26 cellular contexts compared by ENCODE assay signal in the genomic region with DNA sequence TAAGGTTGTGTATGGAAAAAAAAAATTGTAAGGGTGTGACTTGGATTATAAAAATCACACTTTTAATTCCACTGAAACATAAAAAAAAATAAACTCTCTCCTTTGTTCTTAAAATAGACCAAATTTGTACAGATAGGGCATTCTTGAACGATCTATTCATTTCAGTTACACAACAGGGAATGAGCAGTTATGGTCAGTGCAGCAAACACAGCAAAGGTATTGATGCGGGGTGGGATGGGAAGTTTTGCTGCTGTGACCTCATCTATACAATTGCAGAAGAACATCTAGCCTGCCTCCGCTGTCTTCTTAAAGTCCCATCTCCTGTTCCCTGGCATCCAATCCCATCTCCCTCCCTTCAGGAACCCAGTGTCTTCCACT.
DNase-seq lines count a peak whose midpoint lies in the region; ATAC-seq, FAIRE-seq and TF ChIP-seq lines count a peak whose summit lies in the region.
"Had no signal": no experiment of that assay in that cellular context is flagged by ENCODE, and none has a peak within 500 bp of the region (broad histone marks: within the 10 kb centered on the region; RNA-seq: fewer than 3 reads in every experiment).

No MANE protein-coding gene starts in this region.

- H3K27me3 ChIP-seq in adipocyte (replicated peaks; ENCODE audit: control insufficient read depth, insufficient read depth, low read length) (no peaks in the 10 kb centered on the region), thyroid gland (no peaks in the 10 kb centered on the region)
- H3K27me3 ChIP-seq: BLaER1, foreskin keratinocyte, heart left ventricle, right lobe of liver, suprapubic skin had no signal

- peak; percentile 35 for DNase-seq in AG20443 (ENCODE audit: low spot score)
- peak; percentile 34 for DNase-seq in adipocyte (ENCODE audit: low read depth)
- DNase-seq in fibroblast of pulmonary artery (ENCODE audit: low read depth): peak; percentile 39
- no peak for DNase-seq in sciatic nerve (ENCODE audit: low spot score)
- no peak for DNase-seq in urothelium cell line (ENCODE audit: low spot score)
- no peak for DNase-seq in anterior cingulate cortex (lab: John Stamatoyannopoulos, UW)
- no peak for DNase-seq in thyroid gland
- no peak for DNase-seq in activated naive CD4-positive, alpha-beta T cell treated with anti-CD3 and anti-CD28 coated beads, Interleukin-2, amount 50 U/mL, for 16 hours
- DNase-seq: activated CD8-positive, alpha-beta T cell treated with anti-CD3 and anti-CD28 coated beads for 36 hours; cerebellar nuclear complex; DMS153; foreskin keratinocyte; heart left ventricle; MV-4-11; NCI-H146; NCI-H2107; right lobe of liver; stimulated activated CD4-positive, alpha-beta T cell treated with anti-CD3 and anti-CD28 coated beads, Interleukin-4, amount 100 ng/mL, for 4 hours; stimulated activated naive B cell treated with anti-CD40 and anti-IgM and Interleukin-4, amounts not matched to agents 10 μg/mL and 1 μg/mL and 100 μg/mL, for 72 hours; T-helper 2 cell had no signal

- FAIRE-seq in urothelium cell line (lab: Jason Lieb, UNC): no peak
- FAIRE-seq: endothelial cell of umbilical vein had no signal

- H3K9me3 ChIP-seq in adipocyte (ENCODE audit: control insufficient read depth, low read length): no peaks in the 10 kb centered on the region
- H3K9me3 ChIP-seq in thyroid gland: no peaks in the 10 kb centered on the region
- H3K9me3 ChIP-seq: BLaER1, heart left ventricle, right lobe of liver, suprapubic skin had no signal

- intact Hi-C loops in sciatic nerve (cut with DNase I) (no loop called here), thyroid gland (cut with DNase I) (no loop called here)

- H3K4me1 ChIP-seq in adipocyte (ENCODE audit: control insufficient read depth, insufficient read depth, low read length) (peaks cover 52% of the 10 kb centered on the region), thyroid gland (peaks cover 0 to 6% of the 10 kb centered on the region in 2 donors)
- H3K4me1 ChIP-seq: right lobe of liver had no signal

- H3K9ac ChIP-seq in adipocyte (ENCODE audit: low read length): no peak overlapping the region
- H3K9ac ChIP-seq: BLaER1, KMS-11 had no signal

- 67 to 72% methylated on average over 3 of the region's 3 CpGs for WGBS in thyroid gland, 2 donors

- no peak for TF ChIP-seq POLR2A in thyroid gland (IDR thresholded peaks at IDR 0.05)

- H3K4me3 ChIP-seq in adipocyte (ENCODE audit: low read length): no peak overlapping the region
- H3K4me3 ChIP-seq in fibroblast of pulmonary artery (replicated peaks; ENCODE audit: low read depth, low read length): no peak overlapping the region
- H3K4me3 ChIP-seq in thyroid gland (replicated peaks in 1 of 3): no peak overlapping the region
- H3K4me3 ChIP-seq: BLaER1, heart left ventricle, right lobe of liver, suprapubic skin had no signal

- no peaks in the 10 kb centered on the region for H3K36me3 ChIP-seq in adipocyte (ENCODE audit: control insufficient read depth, insufficient read depth, low read length, severe bottlenecking)
- no peaks in the 10 kb centered on the region for H3K36me3 ChIP-seq in thyroid gland
- H3K36me3 ChIP-seq: BLaER1, heart left ventricle, right lobe of liver, suprapubic skin had no signal

- TF ChIP-seq CTCF in fibroblast of pulmonary artery (IDR thresholded peaks at IDR 0.05; ENCODE audit: low read length, missing control alignments) (no peak), thyroid gland (IDR thresholded peaks at IDR 0.05) (no peak)

- H3K27ac ChIP-seq in thyroid gland: no peak overlapping the region
- H3K27ac ChIP-seq: BLaER1, foreskin keratinocyte, KMS-11, right lobe of liver, RWPE1, suprapubic skin had no signal

- ATAC-seq in sciatic nerve: peak; percentile 5
- ATAC-seq: activated CD8-positive, alpha-beta T cell treated with anti-CD3 and anti-CD28 coated beads for 36 hours; foreskin keratinocyte; HCT116; heart left ventricle; right lobe of liver; stimulated activated naive B cell treated with anti-CD40 and anti-IgM and Interleukin-4, amounts not matched to agents 10 μg/mL and 1 μg/mL and 100 μg/mL, for 72 hours had no signal

Comparison
In these comparisons a context has a peak if more than half of its experiments do, and no peak if none do; other contexts are left out.
1. DNase-seq: peak in AG20443 (single experiment), adipocyte (single experiment) and fibroblast of pulmonary artery (single experiment); none in sciatic nerve (single experiment), urothelium cell line (single experiment), anterior cingulate cortex (0 of 58), thyroid gland (0 of 2) and activated naive CD4-positive, alpha-beta T cell treated with anti-CD3 and anti-CD28 coated beads, Interleukin-2, amount 50 U/mL, for 16 hours (single experiment).